In the genomic region with DNA sequence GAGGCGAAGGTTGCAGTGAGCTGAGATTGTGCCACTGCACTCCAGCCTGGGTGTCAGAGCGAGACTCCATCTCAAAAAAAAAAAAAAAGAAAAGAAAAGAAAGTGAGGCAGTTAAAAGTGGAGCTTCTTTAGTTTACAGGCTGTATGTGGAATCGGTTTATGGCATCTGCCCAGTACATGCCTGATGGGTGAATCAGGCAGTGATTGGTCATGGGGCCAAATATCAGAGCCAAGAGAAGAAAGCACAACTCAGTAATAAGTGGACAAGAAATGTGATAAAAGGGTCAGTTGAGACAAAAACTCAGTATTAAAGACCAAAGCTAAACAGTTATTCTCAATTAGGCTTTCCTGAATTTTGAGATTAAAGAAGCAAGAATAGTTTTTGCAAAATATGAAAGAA, we compare ENCODE assay signal across 21 cellular contexts. TPM values are rescaled to one million over a fixed set of nuclear protein-coding genes. Genes with fewer than 3 reads are reported as not detected.
DNase-seq lines count a peak whose midpoint lies in the region; ATAC-seq, FAIRE-seq and TF ChIP-seq lines count a peak whose summit lies in the region.
"Had no signal": no experiment of that assay in that cellular context is flagged by ENCODE, and none has a peak within 500 bp of the region (broad histone marks: within the 10 kb centered on the region; RNA-seq: fewer than 3 reads in every experiment).

No MANE protein-coding gene starts in this region.

- CTCF ChIA-PET in MCF 10A (lab: Yijun Ruan, JAX), result no interaction called here
- CTCF ChIA-PET in activated CD4-positive, alpha-beta T cell treated with anti-CD3 and anti-CD28 coated beads, Interleukin-2, amount 10 ng/mL, durations not matched to agents 7 days and 5 days (lab: Charles Lee), result no interaction called here

- peak overlapping the region; percentile 19 for H3K4me2 ChIP-seq in astrocyte (ENCODE audit: low read length)

- DNase-seq in MCF 10A (ENCODE audit: unreplicated experiment), result peak; percentile 36
- DNase-seq in breast epithelium (ENCODE audit: low spot score in 2 of 2), result no peak
- peak; percentile 82 for DNase-seq in astrocyte (ENCODE audit: low read depth)
- no peak for DNase-seq in left ventricle myocardium superior
- DNase-seq in thyroid gland, result peak; percentile 3 to 13
- no peak for DNase-seq in GM19238 (ENCODE audit: insufficient read length, low spot score)
- no peak for DNase-seq in activated CD4-positive, alpha-beta T cell treated with anti-CD3 and anti-CD28 coated beads, Interleukin-2, amount 10 ng/mL, durations not matched to agents 7 days and 5 days
- DNase-seq: 8988T; activated gamma-delta T cell; hippocampal formation; naive thymus-derived CD8-positive, alpha-beta T cell; NCI-H1105; NCI-H345; right lobe of liver; stimulated activated CD4-positive, alpha-beta T cell treated with anti-CD3 and anti-CD28 coated beads, Interleukin-2, amount 100 ng/mL, for 48 hours had no signal

- WGBS in thyroid gland, 2 donors, result 73 to 77% methylated on average over 3 of the region's 3 CpGs

- BruUV-seq in MCF 10A (replicated peaks; lab: Mats Ljungman, UMichigan), result no TSS peak

- FAIRE-seq in astrocyte (lab: Jason Lieb, UNC), result no peak
- FAIRE-seq: HepG2 had no signal

- H3K4me1 Mint-ChIP-seq in MCF 10A (ENCODE audit: insufficient read depth, unreplicated experiment), result peaks cover 10% of the 10 kb centered on the region
- peaks cover 3% of the 10 kb centered on the region for H3K4me1 Mint-ChIP-seq in astrocyte (ENCODE audit: low read depth, unreplicated experiment)
- H3K4me1 Mint-ChIP-seq in activated CD4-positive, alpha-beta T cell treated with anti-CD3 and anti-CD28 coated beads, Interleukin-2, amount 10 ng/mL, durations not matched to agents 7 days and 5 days, result no peaks in the 10 kb centered on the region
- H3K4me1 Mint-ChIP-seq: naive thymus-derived CD8-positive, alpha-beta T cell had no signal

- intact Hi-C loops in MCF 10A (cut with micrococcal nuclease), result no loop called here
- intact Hi-C loops in breast epithelium (cut with DNase I; ENCODE audit: low total_unique reads), result no loop called here
- intact Hi-C loops in left ventricle myocardium superior (cut with micrococcal nuclease), result no loop called here
- intact Hi-C loops in thyroid gland (cut with DNase I), result no loop called here

- TF ChIP-seq POLR2A in breast epithelium (IDR thresholded peaks at IDR 0.05), result no peak
- TF ChIP-seq POLR2A in thyroid gland (IDR thresholded peaks at IDR 0.05), result no peak

- H3K4me3 Mint-ChIP-seq in MCF 10A (ENCODE audit: unreplicated experiment) (no peak overlapping the region), astrocyte (ENCODE audit: unreplicated experiment) (no peak overlapping the region)
- no peak overlapping the region for H3K4me3 Mint-ChIP-seq in activated CD4-positive, alpha-beta T cell treated with anti-CD3 and anti-CD28 coated beads, Interleukin-2, amount 10 ng/mL, durations not matched to agents 7 days and 5 days
- H3K4me3 Mint-ChIP-seq: naive thymus-derived CD8-positive, alpha-beta T cell had no signal

- no peaks in the 10 kb centered on the region for H3K9me3 ChIP-seq in breast epithelium
- H3K9me3 ChIP-seq in astrocyte (ENCODE audit: insufficient read depth, low read depth, low read length), result no peaks in the 10 kb centered on the region
- no peaks in the 10 kb centered on the region for H3K9me3 ChIP-seq in thyroid gland
- H3K9me3 ChIP-seq: right lobe of liver had no signal

- H3K9me3 Mint-ChIP-seq in MCF 10A (ENCODE audit: unreplicated experiment), result no peaks in the 10 kb centered on the region
- peaks cover 2% of the 10 kb centered on the region for H3K9me3 Mint-ChIP-seq in astrocyte (ENCODE audit: unreplicated experiment)
- H3K9me3 Mint-ChIP-seq in activated CD4-positive, alpha-beta T cell treated with anti-CD3 and anti-CD28 coated beads, Interleukin-2, amount 10 ng/mL, durations not matched to agents 7 days and 5 days, result no peaks in the 10 kb centered on the region

- POLR2A ChIA-PET in MCF 10A (lab: Yijun Ruan, JAX), result interaction anchor here (0.7 kb wide), 1 partner anchor 943 kb away, joined by 3 read pairs; no protein-coding TSS in a partner anchor
- POLR2A ChIA-PET in activated CD4-positive, alpha-beta T cell treated with anti-CD3 and anti-CD28 coated beads, Interleukin-2, amount 10 ng/mL, durations not matched to agents 7 days and 5 days (lab: Charles Lee), result no interaction called here

- H3K27ac Mint-ChIP-seq in MCF 10A (ENCODE audit: low read depth, unreplicated experiment) (no peak overlapping the region), astrocyte (ENCODE audit: unreplicated experiment) (no peak overlapping the region)
- H3K27ac Mint-ChIP-seq in activated CD4-positive, alpha-beta T cell treated with anti-CD3 and anti-CD28 coated beads, Interleukin-2, amount 10 ng/mL, durations not matched to agents 7 days and 5 days, result no peak overlapping the region
- H3K27ac Mint-ChIP-seq: naive thymus-derived CD8-positive, alpha-beta T cell had no signal

- H3K36me3 ChIP-seq in breast epithelium, result no peaks in the 10 kb centered on the region
- no peaks in the 10 kb centered on the region for H3K36me3 ChIP-seq in astrocyte (ENCODE audit: insufficient read depth, low read length)
- no peaks in the 10 kb centered on the region for H3K36me3 ChIP-seq in thyroid gland
- H3K36me3 ChIP-seq: cardiac muscle cell, right lobe of liver had no signal

- H3K4me3 ChIP-seq in breast epithelium (no peak overlapping the region), astrocyte (ENCODE audit: insufficient read depth, low read depth, low read length) (no peak overlapping the region), thyroid gland (replicated peaks in 1 of 3) (no peak overlapping the region)
- H3K4me3 ChIP-seq: cardiac muscle cell, right lobe of liver had no signal

- H3K27me3 Mint-ChIP-seq in MCF 10A (ENCODE audit: insufficient read depth, unreplicated experiment) (peaks cover 16% of the 10 kb centered on the region), astrocyte (ENCODE audit: low read depth, unreplicated experiment) (no peaks in the 10 kb centered on the region)
- H3K27me3 Mint-ChIP-seq in activated CD4-positive, alpha-beta T cell treated with anti-CD3 and anti-CD28 coated beads, Interleukin-2, amount 10 ng/mL, durations not matched to agents 7 days and 5 days, result no peaks in the 10 kb centered on the region

- H3K27ac ChIP-seq in breast epithelium, result no peak overlapping the region
- H3K27ac ChIP-seq in astrocyte (ENCODE audit: low read depth, low read length), result no peak overlapping the region
- no peak overlapping the region for H3K27ac ChIP-seq in thyroid gland
- H3K27ac ChIP-seq: cardiac muscle cell, right lobe of liver had no signal

- H4K20me1 ChIP-seq in astrocyte (ENCODE audit: insufficient read depth, low read length), result no peaks in the 10 kb centered on the region

- ATAC-seq in left ventricle myocardium superior (peak; percentile 55), HG03108 (IDR thresholded peaks at IDR 0.05; ENCODE audit: unreplicated experiment) (no peak)
- ATAC-seq: HepG2; left lobe of liver; naive thymus-derived CD8-positive, alpha-beta T cell; right lobe of liver had no signal

- no peaks in the 10 kb centered on the region for H3K79me2 ChIP-seq in astrocyte (ENCODE audit: insufficient read depth, low read length)

- no peaks in the 10 kb centered on the region for H3K36me3 Mint-ChIP-seq in MCF 10A (ENCODE audit: insufficient read depth, unreplicated experiment)
- no peaks in the 10 kb centered on the region for H3K36me3 Mint-ChIP-seq in astrocyte (ENCODE audit: low read depth, unreplicated experiment)
- no peaks in the 10 kb centered on the region for H3K36me3 Mint-ChIP-seq in activated CD4-positive, alpha-beta T cell treated with anti-CD3 and anti-CD28 coated beads, Interleukin-2, amount 10 ng/mL, durations not matched to agents 7 days and 5 days (ENCODE audit: low read depth)
- H3K36me3 Mint-ChIP-seq: naive thymus-derived CD8-positive, alpha-beta T cell had no signal

- no peak overlapping the region for H3K9ac ChIP-seq in astrocyte (ENCODE audit: low read length)

- no peak for TF ChIP-seq CTCF in MCF 10A (IDR thresholded peaks at IDR 0.05; ENCODE audit: unreplicated experiment)
- TF ChIP-seq CTCF in breast epithelium (IDR thresholded peaks at IDR 0.05), result no peak
- no peak for TF ChIP-seq CTCF in astrocyte (IDR thresholded peaks at IDR 0.05; ENCODE audit: insufficient read depth, low read depth, low read length)
- TF ChIP-seq CTCF in thyroid gland (IDR thresholded peaks at IDR 0.05), result no peak

- H3K4me1 ChIP-seq in breast epithelium (no peaks in the 10 kb centered on the region), astrocyte (ENCODE audit: insufficient read depth, low read length) (peaks cover 6% of the 10 kb centered on the region), thyroid gland (no peaks in the 10 kb centered on the region)
- H3K4me1 ChIP-seq: right lobe of liver had no signal

- no peak overlapping the region for H2AFZ ChIP-seq in astrocyte (ENCODE audit: low read depth, low read length)

- H3K27me3 ChIP-seq in breast epithelium (no peaks in the 10 kb centered on the region), astrocyte (ENCODE audit: insufficient read depth, low read length) (no peaks in the 10 kb centered on the region), thyroid gland (no peaks in the 10 kb centered on the region)
- H3K27me3 ChIP-seq: cardiac muscle cell, right lobe of liver had no signal

RNA-seq across cellular contexts. Expression of gene CDC14C, which starts 14.2 kb away (rescaled TPM):
- total RNA-seq in MCF 10A (2022) (not detected in 2 replicates), breast epithelium (not detected), astrocyte (0.14 and 0.17 TPM in 2 replicates), left ventricle myocardium superior (not detected), thyroid gland (not detected)
- total RNA-seq in activated CD4-positive, alpha-beta T cell treated with anti-CD3 and anti-CD28 coated beads, Interleukin-2, amount 10 ng/mL, durations not matched to agents 7 days and 5 days, result not detected
- total RNA-seq: activated CD8-positive, alpha-beta memory T cell treated with anti-CD3 and anti-CD28 coated beads for 36 hours; cardiac muscle cell; left lobe of liver; naive thymus-derived CD8-positive, alpha-beta T cell; right lobe of liver; ureter had no signal

Comparison
In these comparisons a context has a peak if more than half of its experiments do, and no peak if none do; other contexts are left out.
1. DNase-seq: peak in MCF 10A (single experiment), astrocyte (single experiment) and thyroid gland (2 of 2); none in breast epithelium (0 of 2), left ventricle myocardium superior (single experiment), GM19238 (single experiment) and activated CD4-positive, alpha-beta T cell treated with anti-CD3 and anti-CD28 coated beads, Interleukin-2, amount 10 ng/mL, durations not matched to agents 7 days and 5 days (single experiment).